ENCODE assay signal across 8 cellular contexts in the genomic region with DNA sequence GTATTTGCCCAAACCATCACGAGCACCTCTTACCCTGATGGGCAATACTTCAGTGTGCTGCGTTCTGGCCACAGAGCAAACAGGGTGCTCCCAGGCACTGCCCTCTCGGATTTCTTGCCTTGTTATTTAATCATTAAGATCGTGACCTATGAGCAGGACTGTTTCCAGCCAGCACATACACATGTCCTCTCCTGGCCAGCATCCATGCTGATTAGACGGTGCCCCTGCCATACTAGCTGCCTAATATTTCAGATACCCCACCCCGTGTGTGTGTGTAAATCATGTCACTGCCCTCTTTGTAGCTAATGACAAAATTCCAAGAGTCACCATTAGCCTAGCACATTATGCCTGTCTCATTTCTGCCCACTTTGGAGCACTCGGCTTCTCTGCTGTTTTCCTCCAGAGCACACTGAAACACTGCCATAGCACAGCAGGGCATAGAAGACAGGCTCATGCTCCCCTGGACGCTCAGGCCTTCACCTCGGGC. TPM values are rescaled to one million over a fixed set of nuclear protein-coding genes. Genes with fewer than 3 reads are reported as not detected.
DNase-seq lines count a peak whose midpoint lies in the region; ATAC-seq, FAIRE-seq and TF ChIP-seq lines count a peak whose summit lies in the region.

No MANE protein-coding gene starts in this region.

- H3K27me3 ChIP-seq in heart right ventricle (no peaks in the 10 kb centered on the region), astrocyte (ENCODE audit: insufficient read depth, low read length) (no peaks in the 10 kb centered on the region)

- intact Hi-C loops in heart right ventricle (cut with DNase I): loop anchor here in 6 of 10 donors (5.0 to 10.0 kb wide), 4 partner anchors 64 to 319 kb away; a partner anchor contains a TSS
- intact Hi-C loops in cardiac septum (cut with DNase I): loop anchor here (10.0 kb wide), 1 partner anchor 317 kb away; no protein-coding TSS in a partner anchor
- intact Hi-C loops in lower leg skin (cut with DNase I; ENCODE audit: low total_unique reads): no loop called here
- intact Hi-C loops in head of caudate nucleus (cut with DNase I): loop anchor here (5.0 to 10.0 kb wide), 2 partner anchors 64 to 317 kb away; a partner anchor contains a TSS

- no peak for ATAC-seq in heart right ventricle
- ATAC-seq in GM19452 (IDR thresholded peaks at IDR 0.05; ENCODE audit: unreplicated experiment): no peak
- no peak for ATAC-seq in GM21737 (IDR thresholded peaks at IDR 0.05; ENCODE audit: unreplicated experiment)

- H3K36me3 Mint-ChIP-seq in astrocyte (ENCODE audit: low read depth, unreplicated experiment): peaks cover 3% of the 10 kb centered on the region

- H3K4me2 ChIP-seq in astrocyte (ENCODE audit: low read length): peak overlapping the region; percentile 90

- H3K27me3 Mint-ChIP-seq in astrocyte (ENCODE audit: low read depth, unreplicated experiment): no peaks in the 10 kb centered on the region

- H3K9ac ChIP-seq in astrocyte (ENCODE audit: low read length): peak overlapping the region; percentile 98

- H3K4me1 Mint-ChIP-seq in astrocyte (ENCODE audit: low read depth, unreplicated experiment): peaks cover 3% of the 10 kb centered on the region

- no peak for TF ChIP-seq POLR2A in lower leg skin (IDR thresholded peaks at IDR 0.05)

- 15 to 20% methylated on average over 9 of the region's 9 CpGs for WGBS in heart right ventricle, 2 donors
- 19 to 20% methylated on average over 9 of the region's 9 CpGs for WGBS in lower leg skin, 2 donors
- WGBS in urinary bladder: 18% methylated on average over 9 of the region's 9 CpGs

- FAIRE-seq in astrocyte (lab: Jason Lieb, UNC): no peak

- H3K27ac ChIP-seq in heart right ventricle (peak overlapping the region in 7 of 10 donors; percentile 88 to 96 (median 91)), astrocyte (ENCODE audit: low read depth, low read length) (peak overlapping the region; percentile 94), urinary bladder (ENCODE audit: low read depth) (no peak overlapping the region)

- H3K4me1 ChIP-seq in heart right ventricle: peaks cover 0 to 12% (median 9%) of the 10 kb centered on the region in 9 donors
- peaks cover 7% of the 10 kb centered on the region for H3K4me1 ChIP-seq in astrocyte (ENCODE audit: insufficient read depth, low read length)
- H3K4me1 ChIP-seq in urinary bladder (ENCODE audit: insufficient read depth): no peaks in the 10 kb centered on the region

- H3K9me3 Mint-ChIP-seq in astrocyte (ENCODE audit: unreplicated experiment): no peaks in the 10 kb centered on the region

- peaks cover 20% of the 10 kb centered on the region for H3K79me2 ChIP-seq in astrocyte (ENCODE audit: insufficient read depth, low read length)

- no peaks in the 10 kb centered on the region for H3K9me3 ChIP-seq in heart right ventricle
- no peaks in the 10 kb centered on the region for H3K9me3 ChIP-seq in astrocyte (ENCODE audit: insufficient read depth, low read depth, low read length)

- TF ChIP-seq CTCF in heart right ventricle (IDR thresholded peaks at IDR 0.05) (no peak), astrocyte (IDR thresholded peaks at IDR 0.05; ENCODE audit: insufficient read depth, low read depth, low read length) (no peak), lower leg skin (IDR thresholded peaks at IDR 0.05) (no peak)

- no peaks in the 10 kb centered on the region for H4K20me1 ChIP-seq in astrocyte (ENCODE audit: insufficient read depth, low read length)

- DNase-seq in heart right ventricle (no peak), cardiac septum (ENCODE audit: low spot score) (no peak), astrocyte (ENCODE audit: low read depth) (no peak), lower leg skin (ENCODE audit: low spot score in 2 of 2) (peak in 1 of 2 donors; percentile 82), head of caudate nucleus (no peak)

- H3K36me3 ChIP-seq in heart right ventricle (no peaks in the 10 kb centered on the region), astrocyte (ENCODE audit: insufficient read depth, low read length) (no peaks in the 10 kb centered on the region), urinary bladder (ENCODE audit: insufficient read depth) (no peaks in the 10 kb centered on the region)

- H2AFZ ChIP-seq in astrocyte (ENCODE audit: low read depth, low read length): no peak overlapping the region

- peak overlapping the region; percentile 93 for H3K4me3 Mint-ChIP-seq in astrocyte (ENCODE audit: unreplicated experiment)

- H3K4me3 ChIP-seq in heart right ventricle (peak overlapping the region; percentile 71 to 99 (median 86)), astrocyte (ENCODE audit: insufficient read depth, low read depth, low read length) (peak overlapping the region; percentile 87), lower leg skin (ENCODE audit: low read depth, poor library complexity, severe bottlenecking) (peak overlapping the region; percentile 92), urinary bladder (ENCODE audit: low read depth, low read length) (peak overlapping the region; percentile 85)

- H3K27ac Mint-ChIP-seq in astrocyte (ENCODE audit: unreplicated experiment): peak overlapping the region; percentile 88

RNA-seq across cellular contexts. Expression of a gene that starts 1.0 kb away (rescaled TPM):
- total RNA-seq in heart right ventricle (1 to 10 TPM; 2.8 to 5.1 (median 3.8) TPM), cardiac septum (3.2 TPM), astrocyte (3.3 and 3.6 TPM in 2 replicates), lower leg skin (1 to 10 TPM; 1.4 to 2.5 (median 1.9) TPM), urinary bladder (1.5 TPM)
- polyA plus RNA-seq in heart right ventricle (1 to 10 TPM; 1.7 to 3.2 TPM), urinary bladder (2.8 TPM)
